8 cellular contexts compared by ENCODE assay signal in the genomic region with DNA sequence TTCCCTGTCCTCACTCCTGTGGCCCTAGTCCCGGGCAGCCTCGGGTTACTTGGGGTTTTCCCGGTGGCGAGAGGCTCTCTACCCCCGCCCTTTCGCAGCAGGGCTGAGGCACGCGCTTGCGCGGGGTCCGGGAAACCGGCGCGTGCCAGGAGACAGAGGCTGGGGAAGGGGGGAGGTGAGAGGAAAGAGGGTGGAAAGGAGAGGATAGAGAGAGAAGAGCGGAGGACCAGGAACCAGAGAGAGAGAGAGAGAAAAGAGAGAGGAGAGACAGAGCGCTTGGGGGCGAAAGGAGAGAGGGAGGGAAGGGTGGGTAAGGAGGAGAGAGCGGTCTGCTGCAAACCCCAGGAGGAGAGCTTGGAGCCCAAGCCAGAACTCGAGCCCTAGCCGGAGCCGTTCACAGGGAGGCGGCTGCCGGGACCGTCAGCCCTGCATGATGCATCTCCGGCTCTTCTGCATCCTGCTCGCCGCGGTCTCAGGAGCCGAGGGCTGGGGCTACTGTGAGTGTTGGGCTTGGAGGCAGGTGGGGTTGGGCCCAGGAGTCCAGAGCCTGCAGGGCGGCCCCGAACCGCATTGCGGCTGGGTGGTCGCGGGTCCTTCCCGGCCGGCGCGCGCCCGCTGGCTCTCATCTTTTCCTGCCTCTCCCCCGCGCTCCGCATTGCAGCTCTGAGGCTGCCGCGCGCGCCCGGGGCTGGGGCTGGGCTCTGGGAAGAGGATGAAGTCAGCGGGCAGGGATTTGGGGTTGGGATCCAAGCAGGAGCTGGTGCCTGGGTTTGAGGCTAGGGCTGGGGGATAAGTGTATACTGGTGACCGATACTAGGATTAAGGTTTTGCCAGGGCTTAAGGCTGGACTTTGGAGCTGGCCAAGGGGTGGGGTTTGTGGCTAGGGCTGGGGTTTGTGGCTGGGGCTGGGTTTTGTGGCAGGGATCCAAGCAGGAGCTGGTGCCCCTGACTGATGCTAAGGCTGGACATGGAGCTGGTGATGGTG. TPM values are rescaled to one million over a fixed set of nuclear protein-coding genes. Genes with fewer than 3 reads are reported as not detected.
DNase-seq lines count a peak whose midpoint lies in the region; ATAC-seq, FAIRE-seq and TF ChIP-seq lines count a peak whose summit lies in the region.

Gene CNTNAP1 (plus strand): TSS at position 132 of the 985 bp plus-strand sequence. CDS start 299 bp downstream, at position 431.

- no peak for FAIRE-seq in pancreas (lab: Jason Lieb, UNC)

- intact Hi-C loops in A673 (cut with micrococcal nuclease; ENCODE audit: unreplicated experiment) (no loop called here), head of caudate nucleus (cut with DNase I) (no loop called here), pancreas (cut with DNase I) (no loop called here)

- ATAC-seq in activated naive CD8-positive, alpha-beta T cell treated with anti-CD3 and anti-CD28 coated beads, Interleukin-2, amount 50 U/mL, for 24 hours: no peak
- ATAC-seq in pancreas (peak in 2 of 4 donors; percentile 4 to 5), GM21786 (IDR thresholded peaks at IDR 0.05; ENCODE audit: unreplicated experiment) (no peak)

- H3K27ac Mint-ChIP-seq in activated naive CD8-positive, alpha-beta T cell treated with anti-CD3 and anti-CD28 coated beads, Interleukin-2, amount 50 U/mL, for 24 hours: peak within 1 kb of the TSS; percentile 50

- H3K9me3 ChIP-seq in A673 (ENCODE audit: low read depth, low read length, poor library complexity, severe bottlenecking): no peaks in the 10 kb centered on the region
- no peaks in the 10 kb centered on the region for H3K9me3 ChIP-seq in pancreas

- peak within 1 kb of the TSS; percentile 16 for H3K27ac ChIP-seq in A673 (ENCODE audit: low read depth, low read length, poor library complexity, severe bottlenecking)
- H3K27ac ChIP-seq in pancreas: no peak within 1 kb of the TSS

- peaks cover 20% of the 10 kb centered on the region for H3K4me1 ChIP-seq in A673 (ENCODE audit: insufficient read depth, low read length, poor library complexity, severe bottlenecking)
- peaks cover 6 to 25% (median 11%) of the 10 kb centered on the region in 3 donors for H3K4me1 ChIP-seq in pancreas

- H3K27me3 Mint-ChIP-seq in activated naive CD8-positive, alpha-beta T cell treated with anti-CD3 and anti-CD28 coated beads, Interleukin-2, amount 50 U/mL, for 24 hours: peaks cover 44% of the 10 kb centered on the region

- DNase-seq in A673 (ENCODE audit: low spot score): peak; percentile 66
- peak; percentile 76 for DNase-seq in GM10248 (ENCODE audit: extremely low spot score)
- DNase-seq in NCI-H446 (lab: John Stamatoyannopoulos, UW): peak; percentile 22 to 76
- peak; percentile 34 for DNase-seq in activated naive CD8-positive, alpha-beta T cell treated with anti-CD3 and anti-CD28 coated beads, Interleukin-2, amount 50 U/mL, for 24 hours
- DNase-seq in head of caudate nucleus: peak in 39 of 42 donors; percentile 51 to 89 (median 74)
- peak in 5 of 6 donors; percentile 36 to 76 (median 46) for DNase-seq in pancreas
- no peak for DNase-seq in superior temporal gyrus (ENCODE audit: extremely low spot score)

- 12% methylated on average over 42 to 51 of the region's 51 CpGs for WGBS in pancreas, 2 donors

- POLR2A ChIA-PET in A673 (lab: Charles Lee; ENCODE audit: low non-redundant PET): interaction anchor here (0.7 kb wide), 1 partner anchor 15 kb away, joined by 13 read pairs; no protein-coding TSS in a partner anchor
- POLR2A ChIA-PET in GM10248 (lab: Yijun Ruan, JAX): interaction anchor here (0.6 to 0.9 kb wide), 3 partner anchors 91 to 633 kb away, joined by 3 to 4 read pairs (median 3); partner anchors contain the start of gene VPS25

- H3K36me3 Mint-ChIP-seq in activated naive CD8-positive, alpha-beta T cell treated with anti-CD3 and anti-CD28 coated beads, Interleukin-2, amount 50 U/mL, for 24 hours (ENCODE audit: low read depth): no peaks in the 10 kb centered on the region

- H3K4me1 Mint-ChIP-seq in activated naive CD8-positive, alpha-beta T cell treated with anti-CD3 and anti-CD28 coated beads, Interleukin-2, amount 50 U/mL, for 24 hours: peaks cover 47% of the 10 kb centered on the region

- H3K4me3 Mint-ChIP-seq in activated naive CD8-positive, alpha-beta T cell treated with anti-CD3 and anti-CD28 coated beads, Interleukin-2, amount 50 U/mL, for 24 hours: peak within 1 kb of the TSS; percentile 57

- CTCF ChIA-PET in A673 (lab: Charles Lee) (interaction anchor here (2.0 kb wide), 1 partner anchor 104 kb away, joined by 9 read pairs; the partner anchor contains the start of gene PSMC3IP), GM10248 (lab: Yijun Ruan, JAX) (interaction anchor here (0.7 to 2.0 kb wide), 10 partner anchors 9 to 461 kb away, joined by 3 to 10 read pairs (median 4); no protein-coding TSS in a partner anchor)

- no peaks in the 10 kb centered on the region for H3K36me3 ChIP-seq in A673 (ENCODE audit: insufficient read depth, low read length, poor library complexity, severe bottlenecking)
- no peaks in the 10 kb centered on the region for H3K36me3 ChIP-seq in pancreas

- TF ChIP-seq CTCF in A673 (conservative IDR thresholded peaks at IDR 0.05; ENCODE audit: low read depth, low read length) (no peak), GM10248 (IDR thresholded peaks at IDR 0.05; ENCODE audit: control extremely low read depth, extremely low read depth, low read depth, missing control alignments) (no peak), pancreas (IDR thresholded peaks at IDR 0.05) (no peak)

- H3K4me3 ChIP-seq in A673 (ENCODE audit: low read depth, low read length, poor library complexity, severe bottlenecking) (peak within 1 kb of the TSS; percentile 52), pancreas (peak within 1 kb of the TSS in 3 of 4 donors; percentile 13 to 37 (median 14))

- no peaks in the 10 kb centered on the region for H3K9me3 Mint-ChIP-seq in activated naive CD8-positive, alpha-beta T cell treated with anti-CD3 and anti-CD28 coated beads, Interleukin-2, amount 50 U/mL, for 24 hours

- BruUV-seq in A673 (replicated peaks; lab: Mats Ljungman, UMichigan): no TSS peak

- no peaks in the 10 kb centered on the region for H3K27me3 ChIP-seq in A673 (replicated peaks; ENCODE audit: insufficient read depth, low read depth, low read length, poor library complexity)
- H3K27me3 ChIP-seq in pancreas: no peaks in the 10 kb centered on the region

RNA-seq across cellular contexts. Expression of gene CNTNAP1, which starts in this region (rescaled TPM):
- 5.6 and 6.7 TPM in 2 replicates for total RNA-seq in A673 (2021)
- total RNA-seq in pancreas: 10 to 100 TPM in 1 of 6 donors, 1 to 10 TPM in 5; 3.1 to 10.4 (median 5.4) TPM
- polyA plus RNA-seq in pancreas: 10 to 100 TPM in 1 of 2 donors, 1 to 10 TPM in 1; 8.1 to 20.0 TPM
